ENCODE assay signal across 1 cellular context in genomic region chr17:996554-997344, GRCh38.
TF ChIP-seq lines count a peak whose summit lies in the region.

Gene TIMM22, plus strand, starts transcription at chr17:997129. Its CDS starts 14 bp downstream, at chr17:997143.

TF ChIP-seq in HepG2, 621 proteins besides CTCF, POLR2A, EP300 and RAD21 (continued from another document and continues in another):
- TF ChIP-seq, protein P1, sequence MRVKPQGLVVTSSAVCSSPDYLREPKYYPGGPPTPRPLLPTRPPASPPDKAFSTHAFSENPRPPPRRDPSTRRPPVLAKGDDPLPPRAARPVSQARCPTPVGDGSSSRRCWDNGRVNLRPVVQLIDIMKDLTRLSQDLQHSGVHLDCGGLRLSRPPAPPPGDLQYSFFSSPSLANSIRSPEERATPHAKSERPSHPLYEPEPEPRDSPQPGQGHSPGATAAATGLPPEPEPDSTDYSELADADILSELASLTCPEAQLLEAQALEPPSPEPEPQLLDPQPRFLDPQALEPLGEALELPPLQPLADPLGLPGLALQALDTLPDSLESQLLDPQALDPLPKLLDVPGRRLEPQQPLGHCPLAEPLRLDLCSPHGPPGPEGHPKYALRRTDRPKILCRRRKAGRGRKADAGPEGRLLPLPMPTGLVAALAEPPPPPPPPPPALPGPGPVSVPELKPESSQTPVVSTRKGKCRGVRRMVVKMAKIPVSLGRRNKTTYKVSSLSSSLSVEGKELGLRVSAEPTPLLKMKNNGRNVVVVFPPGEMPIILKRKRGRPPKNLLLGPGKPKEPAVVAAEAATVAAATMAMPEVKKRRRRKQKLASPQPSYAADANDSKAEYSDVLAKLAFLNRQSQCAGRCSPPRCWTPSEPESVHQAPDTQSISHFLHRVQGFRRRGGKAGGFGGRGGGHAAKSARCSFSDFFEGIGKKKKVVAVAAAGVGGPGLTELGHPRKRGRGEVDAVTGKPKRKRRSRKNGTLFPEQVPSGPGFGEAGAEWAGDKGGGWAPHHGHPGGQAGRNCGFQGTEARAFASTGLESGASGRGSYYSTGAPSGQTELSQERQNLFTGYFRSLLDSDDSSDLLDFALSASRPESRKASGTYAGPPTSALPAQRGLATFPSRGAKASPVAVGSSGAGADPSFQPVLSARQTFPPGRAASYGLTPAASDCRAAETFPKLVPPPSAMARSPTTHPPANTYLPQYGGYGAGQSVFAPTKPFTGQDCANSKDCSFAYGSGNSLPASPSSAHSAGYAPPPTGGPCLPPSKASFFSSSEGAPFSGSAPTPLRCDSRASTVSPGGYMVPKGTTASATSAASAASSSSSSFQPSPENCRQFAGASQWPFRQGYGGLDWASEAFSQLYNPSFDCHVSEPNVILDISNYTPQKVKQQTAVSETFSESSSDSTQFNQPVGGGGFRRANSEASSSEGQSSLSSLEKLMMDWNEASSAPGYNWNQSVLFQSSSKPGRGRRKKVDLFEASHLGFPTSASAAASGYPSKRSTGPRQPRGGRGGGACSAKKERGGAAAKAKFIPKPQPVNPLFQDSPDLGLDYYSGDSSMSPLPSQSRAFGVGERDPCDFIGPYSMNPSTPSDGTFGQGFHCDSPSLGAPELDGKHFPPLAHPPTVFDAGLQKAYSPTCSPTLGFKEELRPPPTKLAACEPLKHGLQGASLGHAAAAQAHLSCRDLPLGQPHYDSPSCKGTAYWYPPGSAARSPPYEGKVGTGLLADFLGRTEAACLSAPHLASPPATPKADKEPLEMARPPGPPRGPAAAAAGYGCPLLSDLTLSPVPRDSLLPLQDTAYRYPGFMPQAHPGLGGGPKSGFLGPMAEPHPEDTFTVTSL (CRISPR knock-in tag; IDR thresholded peaks at IDR 0.05; ENCODE audit: borderline replicate concordance): 0 out of 2 replicates have a peak, but pooled peaks have one; percentile 59
- TF ChIP-seq E2F1 (CRISPR knock-in tag; IDR thresholded peaks at IDR 0.05) (peak; percentile 88), NFE2 (CRISPR knock-in tag; IDR thresholded peaks at IDR 0.05) (0 out of 2 replicates have a peak, but pooled peaks have one; percentile 35), ZNF34 (CRISPR knock-in tag; IDR thresholded peaks at IDR 0.05; ENCODE audit: borderline replicate concordance) (peak; percentile 89; the same call in 1 of the 2 replicates), ZNF414 (CRISPR knock-in tag; IDR thresholded peaks at IDR 0.05) (peak; percentile 91), ZNF362 (CRISPR knock-in tag; IDR thresholded peaks at IDR 0.05; ENCODE audit: borderline replicate concordance) (no peak; the same call in 1 of the 2 replicates), ZFP82 (CRISPR knock-in tag; IDR thresholded peaks at IDR 0.05; ENCODE audit: borderline replicate concordance) (no peak; the same call in 1 of the 2 replicates), AKAP8 (CRISPR knock-in tag; IDR thresholded peaks at IDR 0.05) (0 out of 2 replicates have a peak, but pooled peaks have one; percentile 78), TBL1XR1 (IDR thresholded peaks at IDR 0.05; ENCODE audit: borderline replicate concordance, low read length, partially characterized antibody) (peak; percentile 61), ZNF546 (CRISPR knock-in tag; conservative IDR thresholded peaks at IDR 0.05) (peak; percentile 60; the same call in 1 of the 2 replicates), ZNF572 (CRISPR knock-in tag; IDR thresholded peaks at IDR 0.05) (peak; percentile 93), ZNF619 (CRISPR knock-in tag; IDR thresholded peaks at IDR 0.05) (peak; percentile 91; the same call in 1 of the 2 replicates), ZNF205 (CRISPR knock-in tag; IDR thresholded peaks at IDR 0.05) (peak; percentile 63; the same call in 1 of the 2 replicates), ZNF564 (CRISPR knock-in tag; IDR thresholded peaks at IDR 0.05) (peak; percentile 68; the same call in 1 of the 2 replicates), KDM2A (CRISPR knock-in tag; IDR thresholded peaks at IDR 0.05; ENCODE audit: borderline replicate concordance, low read depth) (peak; percentile 98), IKZF1 (IDR thresholded peaks at IDR 0.05) (no peak), GMEB1 (CRISPR knock-in tag; IDR thresholded peaks at IDR 0.05; ENCODE audit: borderline replicate concordance) (peak; percentile 95), TEAD2 (CRISPR knock-in tag; IDR thresholded peaks at IDR 0.05) (no peak), PAF1 (CRISPR knock-in tag; IDR thresholded peaks at IDR 0.05) (no peak), RXRA (CRISPR knock-in tag; IDR thresholded peaks at IDR 0.05) (peak; percentile 81), ATAD3A (CRISPR knock-in tag; IDR thresholded peaks at IDR 0.05) (no peak), ZNF543 (CRISPR knock-in tag; IDR thresholded peaks at IDR 0.05) (0 out of 2 replicates have a peak, but pooled peaks have one; percentile 68), NFYB (CRISPR knock-in tag; IDR thresholded peaks at IDR 0.05) (no peak), ZNF256 (CRISPR knock-in tag; conservative IDR thresholded peaks at IDR 0.05) (peak; percentile 44; the same call in 1 of the 2 replicates), DR1 (CRISPR knock-in tag; IDR thresholded peaks at IDR 0.05) (peak; percentile 73), U2AF1 (optimal IDR thresholded peaks at IDR 0.05; ENCODE audit: low read depth, low read length) (peak; percentile 99), SUZ12 (IDR thresholded peaks at IDR 0.05; ENCODE audit: low read depth, low read length) (peak; percentile 61), MED8 (CRISPR knock-in tag; IDR thresholded peaks at IDR 0.05; ENCODE audit: insufficient replicate concordance) (peak; percentile 74), GTF2F1 (IDR thresholded peaks at IDR 0.05; ENCODE audit: low read length) (0 out of 2 replicates have a peak, but pooled peaks have one; percentile 21), ZSCAN20 (CRISPR knock-in tag; IDR thresholded peaks at IDR 0.05; ENCODE audit: borderline replicate concordance) (no peak), NFRKB (IDR thresholded peaks at IDR 0.05) (no peak; the same call in 1 of the 2 replicates), ZNF749 (CRISPR knock-in tag; IDR thresholded peaks at IDR 0.05; ENCODE audit: borderline replicate concordance) (0 out of 2 replicates have a peak, but pooled peaks have one; percentile 61), YY1 (IDR thresholded peaks at IDR 0.05; ENCODE audit: insufficient read depth, insufficient replicate concordance, low read depth, low read length) (peak; percentile 98), SIN3A (IDR thresholded peaks at IDR 0.05; ENCODE audit: borderline replicate concordance, low read depth, low read length) (peak; percentile 68; the same call in 1 of the 2 replicates), ZNF672 (CRISPR knock-in tag; IDR thresholded peaks at IDR 0.05) (peak; percentile 91), ESRRA (CRISPR knock-in tag; IDR thresholded peaks at IDR 0.05; ENCODE audit: low read depth) (peak; percentile 49; the same call in 1 of the 2 replicates), SRSF9 (IDR thresholded peaks at IDR 0.05; ENCODE audit: borderline replicate concordance, insufficient read depth, low read depth, low read length, poor library complexity, severe bottlenecking) (no peak), ZNF883 (CRISPR knock-in tag; IDR thresholded peaks at IDR 0.05; ENCODE audit: not compliant biosample characterization) (peak; percentile 96), ZNF10 (CRISPR knock-in tag; IDR thresholded peaks at IDR 0.05; ENCODE audit: borderline replicate concordance, low read depth) (no peak), GABPB1 (CRISPR knock-in tag; IDR thresholded peaks at IDR 0.05) (peak; percentile 91), KLF9 (CRISPR knock-in tag; IDR thresholded peaks at IDR 0.05; ENCODE audit: low read depth) (peak; percentile 41), HNRNPK (IDR thresholded peaks at IDR 0.05; ENCODE audit: low read depth, low read length, poor library complexity, severe bottlenecking) (peak; percentile 51), ATRX (CRISPR knock-in tag; IDR thresholded peaks at IDR 0.05; ENCODE audit: borderline replicate concordance) (no peak)
- TF ChIP-seq, protein P2, sequence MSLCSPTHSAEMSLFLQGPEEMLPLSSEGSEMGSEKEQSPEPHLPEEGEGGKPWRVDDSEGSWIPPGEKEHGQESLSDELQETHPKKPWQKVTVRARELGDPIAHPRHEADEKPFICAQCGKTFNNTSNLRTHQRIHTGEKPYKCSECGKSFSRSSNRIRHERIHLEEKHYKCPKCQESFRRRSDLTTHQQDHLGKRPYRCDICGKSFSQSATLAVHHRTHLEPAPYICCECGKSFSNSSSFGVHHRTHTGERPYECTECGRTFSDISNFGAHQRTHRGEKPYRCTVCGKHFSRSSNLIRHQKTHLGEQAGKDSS (CRISPR knock-in tag; IDR thresholded peaks at IDR 0.05; ENCODE audit: borderline replicate concordance, low read depth): peak; percentile 62
- TF ChIP-seq, protein P3, sequence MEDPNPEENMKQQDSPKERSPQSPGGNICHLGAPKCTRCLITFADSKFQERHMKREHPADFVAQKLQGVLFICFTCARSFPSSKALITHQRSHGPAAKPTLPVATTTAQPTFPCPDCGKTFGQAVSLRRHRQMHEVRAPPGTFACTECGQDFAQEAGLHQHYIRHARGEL (CRISPR knock-in tag; IDR thresholded peaks at IDR 0.05): no peak; the same call in 1 of the 2 replicates
- TF ChIP-seq, protein P4, sequence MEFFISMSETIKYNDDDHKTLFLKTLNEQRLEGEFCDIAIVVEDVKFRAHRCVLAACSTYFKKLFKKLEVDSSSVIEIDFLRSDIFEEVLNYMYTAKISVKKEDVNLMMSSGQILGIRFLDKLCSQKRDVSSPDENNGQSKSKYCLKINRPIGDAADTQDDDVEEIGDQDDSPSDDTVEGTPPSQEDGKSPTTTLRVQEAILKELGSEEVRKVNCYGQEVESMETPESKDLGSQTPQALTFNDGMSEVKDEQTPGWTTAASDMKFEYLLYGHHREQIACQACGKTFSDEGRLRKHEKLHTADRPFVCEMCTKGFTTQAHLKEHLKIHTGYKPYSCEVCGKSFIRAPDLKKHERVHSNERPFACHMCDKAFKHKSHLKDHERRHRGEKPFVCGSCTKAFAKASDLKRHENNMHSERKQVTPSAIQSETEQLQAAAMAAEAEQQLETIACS (CRISPR knock-in tag; IDR thresholded peaks at IDR 0.05): peak; percentile 81
- TF ChIP-seq, protein P5, sequence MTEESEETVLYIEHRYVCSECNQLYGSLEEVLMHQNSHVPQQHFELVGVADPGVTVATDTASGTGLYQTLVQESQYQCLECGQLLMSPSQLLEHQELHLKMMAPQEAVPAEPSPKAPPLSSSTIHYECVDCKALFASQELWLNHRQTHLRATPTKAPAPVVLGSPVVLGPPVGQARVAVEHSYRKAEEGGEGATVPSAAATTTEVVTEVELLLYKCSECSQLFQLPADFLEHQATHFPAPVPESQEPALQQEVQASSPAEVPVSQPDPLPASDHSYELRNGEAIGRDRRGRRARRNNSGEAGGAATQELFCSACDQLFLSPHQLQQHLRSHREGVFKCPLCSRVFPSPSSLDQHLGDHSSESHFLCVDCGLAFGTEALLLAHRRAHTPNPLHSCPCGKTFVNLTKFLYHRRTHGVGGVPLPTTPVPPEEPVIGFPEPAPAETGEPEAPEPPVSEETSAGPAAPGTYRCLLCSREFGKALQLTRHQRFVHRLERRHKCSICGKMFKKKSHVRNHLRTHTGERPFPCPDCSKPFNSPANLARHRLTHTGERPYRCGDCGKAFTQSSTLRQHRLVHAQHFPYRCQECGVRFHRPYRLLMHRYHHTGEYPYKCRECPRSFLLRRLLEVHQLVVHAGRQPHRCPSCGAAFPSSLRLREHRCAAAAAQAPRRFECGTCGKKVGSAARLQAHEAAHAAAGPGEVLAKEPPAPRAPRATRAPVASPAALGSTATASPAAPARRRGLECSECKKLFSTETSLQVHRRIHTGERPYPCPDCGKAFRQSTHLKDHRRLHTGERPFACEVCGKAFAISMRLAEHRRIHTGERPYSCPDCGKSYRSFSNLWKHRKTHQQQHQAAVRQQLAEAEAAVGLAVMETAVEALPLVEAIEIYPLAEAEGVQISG (CRISPR knock-in tag; IDR thresholded peaks at IDR 0.05): peak; percentile 94
- TF ChIP-seq, protein P6, sequence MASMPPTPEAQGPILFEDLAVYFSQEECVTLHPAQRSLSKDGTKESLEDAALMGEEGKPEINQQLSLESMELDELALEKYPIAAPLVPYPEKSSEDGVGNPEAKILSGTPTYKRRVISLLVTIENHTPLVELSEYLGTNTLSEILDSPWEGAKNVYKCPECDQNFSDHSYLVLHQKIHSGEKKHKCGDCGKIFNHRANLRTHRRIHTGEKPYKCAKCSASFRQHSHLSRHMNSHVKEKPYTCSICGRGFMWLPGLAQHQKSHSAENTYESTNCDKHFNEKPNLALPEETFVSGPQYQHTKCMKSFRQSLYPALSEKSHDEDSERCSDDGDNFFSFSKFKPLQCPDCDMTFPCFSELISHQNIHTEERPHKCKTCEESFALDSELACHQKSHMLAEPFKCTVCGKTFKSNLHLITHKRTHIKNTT (CRISPR knock-in tag; IDR thresholded peaks at IDR 0.05): 0 out of 2 replicates have a peak, but pooled peaks have one; percentile 87
